ENCODE assay signal across 8 cellular contexts in the genomic region with DNA sequence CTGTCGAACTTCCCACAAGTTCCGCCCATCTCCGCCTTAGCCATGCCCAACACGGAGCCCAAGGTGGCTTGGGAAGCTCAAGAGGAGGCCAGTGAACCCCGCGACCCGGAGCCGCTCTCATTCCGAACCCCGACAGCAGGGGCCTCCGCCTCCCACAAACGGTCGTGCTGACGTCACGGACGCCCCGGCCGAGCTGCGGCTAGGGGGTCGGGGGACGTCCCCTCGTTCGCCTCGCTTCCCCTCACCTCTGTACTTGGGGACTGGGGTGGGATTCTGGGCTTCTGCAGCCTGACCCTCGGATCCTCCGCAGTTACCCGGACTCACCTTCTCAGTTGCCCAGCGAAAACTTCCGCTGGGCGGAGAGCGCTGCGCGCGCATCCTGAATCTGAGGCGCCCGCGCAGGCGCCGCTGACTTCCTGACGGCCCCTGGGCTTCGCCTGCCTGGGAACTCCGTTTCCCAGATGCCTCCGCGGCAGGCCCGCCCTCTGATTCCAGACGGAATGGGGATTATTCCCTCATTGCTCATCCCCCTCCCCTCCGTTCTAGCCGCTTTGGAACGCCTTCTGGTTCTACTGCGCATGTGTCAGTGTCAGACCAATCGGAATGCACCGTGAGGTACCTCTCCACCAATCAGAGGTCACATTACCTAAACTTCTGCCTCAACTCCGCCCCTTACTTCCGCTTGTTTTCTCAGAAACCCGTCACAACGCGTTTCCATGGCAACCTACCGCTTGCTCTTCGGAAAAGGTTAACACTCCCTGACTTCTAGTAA. TPM values are rescaled to one million over a fixed set of nuclear protein-coding genes. Genes with fewer than 3 reads are reported as not detected.
A peak's percentile ranks its signal among the peaks of the same experiment; 100 is the strongest.
DNase-seq lines count a peak whose midpoint lies in the region; ATAC-seq and TF ChIP-seq lines count a peak whose summit lies in the region.

A gene with protein sequence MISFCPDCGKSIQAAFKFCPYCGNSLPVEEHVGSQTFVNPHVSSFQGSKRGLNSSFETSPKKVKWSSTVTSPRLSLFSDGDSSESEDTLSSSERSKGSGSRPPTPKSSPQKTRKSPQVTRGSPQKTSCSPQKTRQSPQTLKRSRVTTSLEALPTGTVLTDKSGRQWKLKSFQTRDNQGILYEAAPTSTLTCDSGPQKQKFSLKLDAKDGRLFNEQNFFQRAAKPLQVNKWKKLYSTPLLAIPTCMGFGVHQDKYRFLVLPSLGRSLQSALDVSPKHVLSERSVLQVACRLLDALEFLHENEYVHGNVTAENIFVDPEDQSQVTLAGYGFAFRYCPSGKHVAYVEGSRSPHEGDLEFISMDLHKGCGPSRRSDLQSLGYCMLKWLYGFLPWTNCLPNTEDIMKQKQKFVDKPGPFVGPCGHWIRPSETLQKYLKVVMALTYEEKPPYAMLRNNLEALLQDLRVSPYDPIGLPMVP (minus strand): TSS at position 351 of the 772 bp plus-strand sequence. CDS start 9,210 bp downstream, outside the sequence.

- H3K27me3 Mint-ChIP-seq in osteocyte (ENCODE audit: unreplicated experiment), result no peaks in the 10 kb centered on the region

- WGBS in thymus, result under 1% methylated on average over 59 of the region's 59 CpGs

- peak within 1 kb of the TSS; percentile 100 for H3K27ac Mint-ChIP-seq in osteocyte (ENCODE audit: unreplicated experiment)

- peak within 1 kb of the TSS; percentile 100 for H3K4me3 Mint-ChIP-seq in osteocyte (ENCODE audit: unreplicated experiment)

- ATAC-seq in HG02759 (IDR thresholded peaks at IDR 0.05; ENCODE audit: unreplicated experiment), result peak; percentile 84

- DNase-seq in NCI-H1417 (lab: John Stamatoyannopoulos, UW) (peak; percentile 99 to 100 (median 100)), SW 1271 (lab: John Stamatoyannopoulos, UW) (peak; percentile 93 to 98), head of caudate nucleus (peak; percentile 96 to 100 (median 99)), osteocyte (ENCODE audit: extremely low spot score, unreplicated experiment) (peak; percentile 100)
- peak; percentile 91 for DNase-seq in activated naive CD8-positive, alpha-beta T cell treated with anti-CD3 and anti-CD28 coated beads, Interleukin-2, amount 50 U/mL, for 16 hours (ENCODE audit: low read depth, low spot score)

- H3K36me3 Mint-ChIP-seq in osteocyte (ENCODE audit: unreplicated experiment), result no peaks in the 10 kb centered on the region

- intact Hi-C loops in head of caudate nucleus (cut with DNase I), result no loop called here

- H3K4me1 ChIP-seq in thymus (ENCODE audit: control insufficient read depth, insufficient read depth, low read length), result peaks cover 10% of the 10 kb centered on the region

- peak within 1 kb of the TSS; percentile 78 for H3K4me3 ChIP-seq in thymus (ENCODE audit: low read length)

- no peaks in the 10 kb centered on the region for H3K9me3 Mint-ChIP-seq in osteocyte (ENCODE audit: unreplicated experiment)

- TF ChIP-seq CTCF in GM12872 (IDR thresholded peaks at IDR 0.05; ENCODE audit: insufficient read depth, low read depth, low read length), result peak; percentile 30; the same call in 1 of the 3 replicates
- TF ChIP-seq CTCF in osteocyte (IDR thresholded peaks at IDR 0.05), result peak; percentile 10

- H3K27me3 ChIP-seq in thymus (ENCODE audit: control insufficient read depth, insufficient read depth), result no peaks in the 10 kb centered on the region

- peak within 1 kb of the TSS; percentile 83 for H3K27ac ChIP-seq in thymus (ENCODE audit: low read depth)

- H3K4me1 Mint-ChIP-seq in osteocyte (ENCODE audit: unreplicated experiment), result peaks cover 27% of the 10 kb centered on the region

- H3K9me3 ChIP-seq in thymus (ENCODE audit: control insufficient read depth), result peaks cover 1% of the 10 kb centered on the region

- peaks cover 8% of the 10 kb centered on the region for H3K36me3 ChIP-seq in thymus (ENCODE audit: control insufficient read depth, insufficient read depth)

RNA-seq across cellular contexts. Expression of the gene that starts here (rescaled TPM):
- total RNA-seq in osteocyte, result 31.5 and 35.8 TPM in 2 replicates
- polyA plus RNA-seq in thymus, result 27.2 TPM

Comparison
In these comparisons a context has a peak if more than half of its experiments do, and no peak if none do; other contexts are left out.
1. Peak in every context shown above with its lines: DNase-seq, ATAC-seq, H3K4me3 ChIP-seq and H3K27ac ChIP-seq.